ENCODE assay signal across 17 cellular contexts in genomic region chr15:63857459-63857856, GRCh38. TPM values are rescaled to one million over a fixed set of nuclear protein-coding genes. Genes with fewer than 3 reads are reported as not detected.
DNase-seq lines count a peak whose midpoint lies in the region; ATAC-seq and TF ChIP-seq lines count a peak whose summit lies in the region.
"Had no signal": no experiment of that assay in that cellular context is flagged by ENCODE, and none has a peak within 500 bp of the region (broad histone marks: within the 10 kb centered on the region; RNA-seq: fewer than 3 reads in every experiment).

No MANE protein-coding gene starts in this region.

- peak overlapping the region; percentile 73 for H3K27ac Mint-ChIP-seq in activated naive CD4-positive, alpha-beta T cell treated with anti-CD3 and anti-CD28 coated beads for 36 hours
- H3K27ac Mint-ChIP-seq in T-cell, result peak overlapping the region; percentile 27 to 75
- H3K27ac Mint-ChIP-seq: activated naive CD8-positive, alpha-beta T cell treated with anti-CD3 and anti-CD28 coated beads, Interleukin-2, amount 10 ng/mL, durations not matched to agents 7 days and 5 days had no signal

- peaks cover 61% of the 10 kb centered on the region for H3K4me1 Mint-ChIP-seq in activated naive CD4-positive, alpha-beta T cell treated with anti-CD3 and anti-CD28 coated beads for 36 hours (ENCODE audit: low read depth)
- peaks cover 51 to 65% (median 53%) of the 10 kb centered on the region in 3 donors for H3K4me1 Mint-ChIP-seq in T-cell

- peaks cover 12% of the 10 kb centered on the region for H3F3A ChIP-seq in smooth muscle cell (ENCODE audit: low read depth)

- no peaks in the 10 kb centered on the region for H4K20me1 ChIP-seq in smooth muscle cell (ENCODE audit: low read depth)

- H3K36me3 ChIP-seq in smooth muscle cell (ENCODE audit: low read depth), result no peaks in the 10 kb centered on the region
- H3K36me3 ChIP-seq: lower lobe of right lung, upper lobe of left lung had no signal

- H3K4me3 Mint-ChIP-seq in activated naive CD4-positive, alpha-beta T cell treated with anti-CD3 and anti-CD28 coated beads for 36 hours, result no peak overlapping the region
- no peak overlapping the region for H3K4me3 Mint-ChIP-seq in T-cell
- H3K4me3 Mint-ChIP-seq: activated naive CD8-positive, alpha-beta T cell treated with anti-CD3 and anti-CD28 coated beads, Interleukin-2, amount 10 ng/mL, durations not matched to agents 7 days and 5 days had no signal

- H3K79me2 ChIP-seq in smooth muscle cell (ENCODE audit: low read depth), result no peaks in the 10 kb centered on the region

- intact Hi-C loops in activated naive CD4-positive, alpha-beta T cell treated with anti-CD3 and anti-CD28 coated beads for 36 hours (cut with micrococcal nuclease), result no loop called here
- intact Hi-C loops in right cardiac atrium (cut with DNase I), result no loop called here

- CTCF ChIA-PET in activated naive CD4-positive, alpha-beta T cell treated with anti-CD3 and anti-CD28 coated beads for 36 hours (lab: Charles Lee), result interaction anchor here (1.7 kb wide), 1 partner anchor 26 kb away, joined by 3 read pairs; no protein-coding TSS in a partner anchor
- CTCF ChIA-PET in T-cell (lab: Charles Lee), result no interaction called here

- no peak overlapping the region for H3K4me3 ChIP-seq in right cardiac atrium (ENCODE audit: low read length)
- H3K4me3 ChIP-seq in smooth muscle cell, result no peak overlapping the region
- H3K4me3 ChIP-seq: lower lobe of right lung, upper lobe of left lung had no signal

- ATAC-seq in T-cell (replicated peaks in 1 of 4) (no peak), right cardiac atrium (no peak)
- ATAC-seq: HCT116, lower lobe of right lung had no signal

- no peaks in the 10 kb centered on the region for H3K27me3 ChIP-seq in right cardiac atrium (ENCODE audit: control insufficient read depth, insufficient read depth)
- no peaks in the 10 kb centered on the region for H3K27me3 ChIP-seq in smooth muscle cell (ENCODE audit: low read depth)
- H3K27me3 ChIP-seq: upper lobe of left lung had no signal

- no peak overlapping the region for H3K9ac ChIP-seq in smooth muscle cell (ENCODE audit: low read depth)

- no peaks in the 10 kb centered on the region for H3K27me3 Mint-ChIP-seq in activated naive CD4-positive, alpha-beta T cell treated with anti-CD3 and anti-CD28 coated beads for 36 hours (ENCODE audit: low read depth)
- H3K27me3 Mint-ChIP-seq in T-cell, result no peaks in the 10 kb centered on the region
- H3K27me3 Mint-ChIP-seq: activated naive CD8-positive, alpha-beta T cell treated with anti-CD3 and anti-CD28 coated beads, Interleukin-2, amount 10 ng/mL, durations not matched to agents 7 days and 5 days had no signal

- H3K4me1 ChIP-seq in right cardiac atrium (ENCODE audit: control insufficient read depth, insufficient read depth, low read length) (peaks cover 9% of the 10 kb centered on the region), smooth muscle cell (ENCODE audit: low read depth) (no peaks in the 10 kb centered on the region)
- H3K4me1 ChIP-seq: lower lobe of right lung had no signal

- no peaks in the 10 kb centered on the region for H3K9me3 Mint-ChIP-seq in activated naive CD4-positive, alpha-beta T cell treated with anti-CD3 and anti-CD28 coated beads for 36 hours
- H3K9me3 Mint-ChIP-seq in T-cell, result no peaks in the 10 kb centered on the region

- H3K27ac ChIP-seq in right cardiac atrium (ENCODE audit: low read length), result peak overlapping the region; percentile 29
- peak overlapping the region; percentile 66 for H3K27ac ChIP-seq in smooth muscle cell (ENCODE audit: low read depth)
- H3K27ac ChIP-seq: lower lobe of right lung, upper lobe of left lung had no signal

- no peak overlapping the region for H2AFZ ChIP-seq in smooth muscle cell (ENCODE audit: low read depth)

- no peaks in the 10 kb centered on the region for H3K36me3 Mint-ChIP-seq in activated naive CD4-positive, alpha-beta T cell treated with anti-CD3 and anti-CD28 coated beads for 36 hours (ENCODE audit: low read depth)
- no peaks in the 10 kb centered on the region for H3K36me3 Mint-ChIP-seq in T-cell
- H3K36me3 Mint-ChIP-seq: activated naive CD8-positive, alpha-beta T cell treated with anti-CD3 and anti-CD28 coated beads, Interleukin-2, amount 10 ng/mL, durations not matched to agents 7 days and 5 days had no signal

- POLR2A ChIA-PET in T-cell (lab: Charles Lee), result no interaction called here

- no peak for DNase-seq in activated naive CD4-positive, alpha-beta T cell treated with anti-CD3 and anti-CD28 coated beads for 36 hours
- no peak for DNase-seq in activated naive CD4-positive, alpha-beta T cell (lab: John Stamatoyannopoulos, UW)
- no peak for DNase-seq in T-cell
- DNase-seq in right cardiac atrium, result no peak
- no peak for DNase-seq in smooth muscle cell (lab: John Stamatoyannopoulos, UW; ENCODE audit: unreplicated experiment)
- DNase-seq in NK-92 (lab: John Stamatoyannopoulos, UW; ENCODE audit: unreplicated experiment), result no peak
- DNase-seq in putamen (ENCODE audit: low spot score), result no peak
- no peak for DNase-seq in DMS153 (lab: John Stamatoyannopoulos, UW)
- DNase-seq: activated CD4-positive, alpha-beta T cell treated with anti-CD3 and anti-CD28 coated beads for 4 hours; activated naive CD8-positive, alpha-beta T cell treated with anti-CD3 and anti-CD28 coated beads, Interleukin-2, amount 10 ng/mL, durations not matched to agents 7 days and 5 days; COR-L47; foreskin melanocyte; GDM1; lower lobe of right lung; NCI-H2171; upper lobe of left lung had no signal

- H3K9me3 ChIP-seq in right cardiac atrium (ENCODE audit: control insufficient read depth, low read length), result no peaks in the 10 kb centered on the region
- no peaks in the 10 kb centered on the region for H3K9me3 ChIP-seq in smooth muscle cell (replicated peaks; ENCODE audit: low read depth)
- H3K9me3 ChIP-seq: lower lobe of right lung, upper lobe of left lung had no signal

- no peak overlapping the region for H3K4me2 ChIP-seq in smooth muscle cell

- 53% methylated on average over 3 of the region's 3 CpGs for WGBS in right cardiac atrium
- 45% methylated on average over 3 of the region's 3 CpGs for WGBS in smooth muscle cell (ENCODE audit: low lambda C conversion rate)

- no peak for TF ChIP-seq CTCF in smooth muscle cell (IDR thresholded peaks at IDR 0.05; ENCODE audit: borderline replicate concordance, insufficient read depth, poor library complexity, severe bottlenecking)

RNA-seq across cellular contexts. Expression of gene HERC1, which starts 23.7 kb away (rescaled TPM):
- 10 to 100 TPM; 64.6 to 68.3 TPM for total RNA-seq in activated naive CD4-positive, alpha-beta T cell treated with anti-CD3 and anti-CD28 coated beads for 36 hours
- total RNA-seq in T-cell (100 to 1,000 TPM; 153 to 271 (median 182) TPM), right cardiac atrium (10 to 100 TPM; 83.8 to 98.6 (median 85.8) TPM), smooth muscle cell (87.3 and 89.0 TPM in 2 replicates)
- polyA plus RNA-seq in right cardiac atrium (47.7 TPM), smooth muscle cell (14.1 and 24.3 TPM in 2 replicates)
